In the genomic region with DNA sequence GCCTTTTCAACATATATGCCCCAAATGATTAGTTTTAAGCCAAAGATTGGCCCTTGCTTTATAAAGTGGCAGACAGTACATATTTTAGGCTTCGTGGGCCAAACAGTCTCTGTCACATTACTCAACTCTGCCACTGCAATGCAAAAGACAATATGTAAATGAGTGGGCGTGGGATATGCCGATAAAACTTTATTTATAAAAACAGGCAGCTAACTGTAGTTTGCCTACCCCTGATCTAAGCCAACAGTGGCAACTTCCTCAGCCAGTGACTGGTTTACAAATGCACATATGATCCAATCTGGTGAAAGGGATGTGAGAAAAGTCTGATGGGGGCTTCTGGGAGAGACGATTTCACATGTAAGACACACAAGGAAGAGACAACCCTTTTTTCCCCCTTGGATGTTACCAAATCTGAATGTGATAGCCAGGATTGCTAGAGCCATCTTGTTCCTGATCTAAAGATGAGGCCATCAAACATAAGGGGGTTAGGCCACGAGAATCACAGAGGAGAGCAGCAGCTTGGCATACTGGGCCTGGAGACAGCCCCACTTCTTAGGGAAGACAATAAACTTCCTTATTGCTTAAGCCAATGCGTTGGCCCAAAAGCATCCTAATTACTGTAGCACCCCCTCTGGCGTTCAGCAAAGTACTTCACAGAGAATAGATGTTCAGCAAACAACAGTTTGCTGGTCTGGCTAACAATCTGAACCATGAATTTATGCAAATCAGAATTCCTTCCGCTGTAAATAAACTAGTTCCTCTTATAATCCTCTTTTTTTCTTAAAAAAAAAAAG, we compare ENCODE assay signal across 10 cellular contexts.
A peak's percentile ranks its signal among the peaks of the same experiment; 100 is the strongest.
DNase-seq lines count a peak whose midpoint lies in the region; FAIRE-seq and TF ChIP-seq lines count a peak whose summit lies in the region.
"Had no signal": no experiment of that assay in that cellular context is flagged by ENCODE, and none has a peak within 500 bp of the region (broad histone marks: within the 10 kb centered on the region; RNA-seq: fewer than 3 reads in every experiment).

No MANE protein-coding gene starts in this region.

- H3K4me1 ChIP-seq in OCI-LY3 (ENCODE audit: low read length) = peaks cover 30% of the 10 kb centered on the region
- no peaks in the 10 kb centered on the region for H3K4me1 ChIP-seq in small intestine (ENCODE audit: control insufficient read depth in 2 of 2, insufficient read depth in 1 of 2, low read depth in 1 of 2, low read length in 1 of 2)

- no peak for FAIRE-seq in small intestine (lab: Jason Lieb, UNC)

- WGBS in small intestine, 3 donors = 66 to 73% (median 68%) methylated on average over 8 of the region's 8 CpGs

- no peaks in the 10 kb centered on the region for H3K9me3 ChIP-seq in OCI-LY3 (ENCODE audit: insufficient read depth, low read length)
- H3K9me3 ChIP-seq in small intestine (ENCODE audit: control insufficient read depth, low read depth) = no peaks in the 10 kb centered on the region

- H3K27me3 ChIP-seq in OCI-LY3 (ENCODE audit: low read depth, low read length) = no peaks in the 10 kb centered on the region
- no peaks in the 10 kb centered on the region for H3K27me3 ChIP-seq in small intestine (ENCODE audit: control insufficient read depth in 2 of 2, insufficient read depth in 2 of 2, low read length in 2 of 2)
- H3K27me3 ChIP-seq: BLaER1 treated with 17β-estradiol and CSF1 and Interleukin-3, amounts not matched to agents 10 nM and 100 nM had no signal

- H3K9ac ChIP-seq in OCI-LY3 (ENCODE audit: low read length) = peak overlapping the region; percentile 42; the same call in 1 of the 2 replicates
- H3K9ac ChIP-seq: BLaER1 treated with 17β-estradiol and CSF1 and Interleukin-3, amounts not matched to agents 10 nM and 100 nM had no signal

- peak; percentile 21 for DNase-seq in NCI-H2029 (lab: John Stamatoyannopoulos, UW)
- DNase-seq in NCI-H2029 treated with DMSO at 0.1 percent for 48 hours (lab: John Stamatoyannopoulos, UW) = no peak
- peak; percentile 49 for DNase-seq in fibroblast of gingiva (ENCODE audit: low read depth)
- peak; percentile 45 for DNase-seq in small intestine
- no peak for DNase-seq in activated CD4-positive, alpha-beta T cell treated with anti-CD3 and anti-CD28 coated beads, Interleukin-2, amount 10 ng/mL, durations not matched to agents 7 days and 5 days
- DNase-seq in mesenteric fat pad (ENCODE audit: low spot score) = no peak
- DNase-seq in DMS79 treated with DMSO at 0.1 percent for 48 hours (lab: John Stamatoyannopoulos, UW) = no peak

- H4K20me1 ChIP-seq in OCI-LY3 (ENCODE audit: insufficient read depth, low read length) = no peaks in the 10 kb centered on the region
- H4K20me1 ChIP-seq: BLaER1 treated with 17β-estradiol and CSF1 and Interleukin-3, amounts not matched to agents 10 nM and 100 nM had no signal

- peak overlapping the region; percentile 58 for H2AFZ ChIP-seq in OCI-LY3 (ENCODE audit: low read depth, low read length)

- H3K36me3 Mint-ChIP-seq in activated CD4-positive, alpha-beta T cell treated with anti-CD3 and anti-CD28 coated beads, Interleukin-2, amount 10 ng/mL, durations not matched to agents 7 days and 5 days (ENCODE audit: low read depth) = no peaks in the 10 kb centered on the region

- POLR2A ChIA-PET in activated CD4-positive, alpha-beta T cell treated with anti-CD3 and anti-CD28 coated beads, Interleukin-2, amount 10 ng/mL, durations not matched to agents 7 days and 5 days (lab: Charles Lee) = no interaction called here

- H3K36me3 ChIP-seq in OCI-LY3 (replicated peaks; ENCODE audit: low read depth, low read length) = no peaks in the 10 kb centered on the region
- H3K36me3 ChIP-seq in small intestine (ENCODE audit: control insufficient read depth in 2 of 2, insufficient read depth in 2 of 2, low read length in 2 of 2) = no peaks in the 10 kb centered on the region
- H3K36me3 ChIP-seq: BLaER1 treated with 17β-estradiol and CSF1 and Interleukin-3, amounts not matched to agents 10 nM and 100 nM had no signal

- no peaks in the 10 kb centered on the region for H3K4me1 Mint-ChIP-seq in activated CD4-positive, alpha-beta T cell treated with anti-CD3 and anti-CD28 coated beads, Interleukin-2, amount 10 ng/mL, durations not matched to agents 7 days and 5 days

- H3K27ac Mint-ChIP-seq in activated CD4-positive, alpha-beta T cell treated with anti-CD3 and anti-CD28 coated beads, Interleukin-2, amount 10 ng/mL, durations not matched to agents 7 days and 5 days = no peak overlapping the region

- H3K4me3 ChIP-seq in OCI-LY3 (ENCODE audit: low read length) (peak overlapping the region; percentile 26; the same call in 1 of the 2 replicates), small intestine (ENCODE audit: low read depth in 1 of 2, low read length in 2 of 2) (no peak overlapping the region)
- H3K4me3 ChIP-seq: BLaER1 treated with 17β-estradiol and CSF1 and Interleukin-3, amounts not matched to agents 10 nM and 100 nM; SK-N-MC had no signal

- peak overlapping the region; percentile 59 for H3K4me2 ChIP-seq in OCI-LY3 (ENCODE audit: low read length)
- H3K4me2 ChIP-seq: BLaER1 treated with 17β-estradiol and CSF1 and Interleukin-3, amounts not matched to agents 10 nM and 100 nM had no signal

- TF ChIP-seq CTCF in OCI-LY3 (IDR thresholded peaks at IDR 0.05; ENCODE audit: low read depth, low read length) = peak; percentile 66

- CTCF ChIA-PET in activated CD4-positive, alpha-beta T cell treated with anti-CD3 and anti-CD28 coated beads, Interleukin-2, amount 10 ng/mL, durations not matched to agents 7 days and 5 days (lab: Charles Lee) = no interaction called here

- no peak overlapping the region for H3K4me3 Mint-ChIP-seq in activated CD4-positive, alpha-beta T cell treated with anti-CD3 and anti-CD28 coated beads, Interleukin-2, amount 10 ng/mL, durations not matched to agents 7 days and 5 days

- H3K27me3 Mint-ChIP-seq in activated CD4-positive, alpha-beta T cell treated with anti-CD3 and anti-CD28 coated beads, Interleukin-2, amount 10 ng/mL, durations not matched to agents 7 days and 5 days = peaks cover 3% of the 10 kb centered on the region

- H3K27ac ChIP-seq in OCI-LY3 (ENCODE audit: low read length) (peak overlapping the region; percentile 30), small intestine (ENCODE audit: low read depth in 1 of 2, low read length in 1 of 2) (no peak overlapping the region)
- H3K27ac ChIP-seq: SK-N-MC had no signal

- H3K9me3 Mint-ChIP-seq in activated CD4-positive, alpha-beta T cell treated with anti-CD3 and anti-CD28 coated beads, Interleukin-2, amount 10 ng/mL, durations not matched to agents 7 days and 5 days = no peaks in the 10 kb centered on the region

- H3K79me2 ChIP-seq in OCI-LY3 (ENCODE audit: low read length) = no peaks in the 10 kb centered on the region

Comparison
In these comparisons a context has a peak if more than half of its experiments do, and no peak if none do; other contexts are left out.
1. DNase-seq: peak in NCI-H2029 (single experiment), fibroblast of gingiva (single experiment) and small intestine (single experiment); none in NCI-H2029 treated with DMSO at 0.1 percent for 48 hours (single experiment), activated CD4-positive, alpha-beta T cell treated with anti-CD3 and anti-CD28 coated beads, Interleukin-2, amount 10 ng/mL, durations not matched to agents 7 days and 5 days (single experiment), mesenteric fat pad (single experiment) and DMS79 treated with DMSO at 0.1 percent for 48 hours (single experiment).